In genomic region chr6:154887051-154887450, GRCh38 we compare ENCODE assay signal across 24 cellular contexts.
"Had no signal": no experiment of that assay in that cellular context is flagged by ENCODE, and none has a peak within 500 bp of the region (broad histone marks: within the 10 kb centered on the region; RNA-seq: fewer than 3 reads in every experiment).

No MANE protein-coding gene starts in this region.

- H3K9me3 Mint-ChIP-seq: activated naive CD4-positive, alpha-beta T cell treated with anti-CD3 and anti-CD28 coated beads, Interleukin-2, amount 50 U/mL, for 72 hours; memory B cell had no signal

- ATAC-seq: activated naive CD4-positive, alpha-beta T cell treated with anti-CD3 and anti-CD28 coated beads, Interleukin-2, amount 50 U/mL, for 72 hours; gastroesophageal sphincter; left cardiac atrium; sciatic nerve; stimulated activated naive B cell treated with anti-CD40 and anti-IgM and Interleukin-4, amounts not matched to agents 10 μg/mL and 1 μg/mL and 100 μg/mL, for 72 hours; WTC11 had no signal

- H3K27ac Mint-ChIP-seq: activated naive CD4-positive, alpha-beta T cell treated with anti-CD3 and anti-CD28 coated beads, Interleukin-2, amount 50 U/mL, for 72 hours; memory B cell; nephron progenitor cell; stimulated activated naive B cell treated with anti-CD40 and anti-IgM and Interleukin-4, amounts not matched to agents 10 μg/mL and 1 μg/mL and 100 μg/mL, for 72 hours; WTC11 had no signal

- H3K27me3 ChIP-seq: ascending aorta, cardiac muscle cell, gastroesophageal sphincter, transverse colon, uterus had no signal

- FAIRE-seq: endometrium, islet of Langerhans had no signal

- H2AFZ ChIP-seq: parathyroid adenoma had no signal

- H3K4me1 ChIP-seq: uterus had no signal

- H3K36me3 ChIP-seq: ascending aorta, cardiac muscle cell, transverse colon, uterus had no signal

- DNase-seq: activated gamma-delta T cell treated with Interleukin-2 at 50 U/mL for 16 hours; activated T-cell treated with anti-CD3 and anti-CD28 coated beads, Interleukin-2, amount 50 U/mL, for 1 hour; head of caudate nucleus; hypothalamus; left cardiac atrium; nephron progenitor cell; stimulated activated CD4-positive, alpha-beta T cell treated with anti-CD3 and anti-CD28 coated beads, Interleukin-15, amount 100 ng/mL, for 24 hours; stimulated activated CD8-positive, alpha-beta memory T cell treated with anti-CD3 and anti-CD28 coated beads, Interleukin-4, amount 100 ng/mL, for 48 hours; stimulated activated naive B cell treated with anti-CD40 and anti-IgM and Interleukin-4, amounts not matched to agents 10 μg/mL and 1 μg/mL and 100 μg/mL, for 72 hours; T-helper 1 cell; T-helper 9 cell; transverse colon; uterus had no signal

- H3K9ac ChIP-seq: parathyroid adenoma had no signal

- H3K27me3 Mint-ChIP-seq: memory B cell; stimulated activated naive B cell treated with anti-CD40 and anti-IgM and Interleukin-4, amounts not matched to agents 10 μg/mL and 1 μg/mL and 100 μg/mL, for 72 hours had no signal

- H3K4me2 ChIP-seq: smooth muscle cell had no signal

- H3K27ac ChIP-seq: ascending aorta, cardiac muscle cell, gastroesophageal sphincter, parathyroid adenoma, transverse colon, uterus had no signal

- H3K4me3 ChIP-seq: ascending aorta, cardiac muscle cell, gastroesophageal sphincter, smooth muscle cell, transverse colon, uterus had no signal

- H3K4me3 Mint-ChIP-seq: memory B cell; nephron progenitor cell; stimulated activated naive B cell treated with anti-CD40 and anti-IgM and Interleukin-4, amounts not matched to agents 10 μg/mL and 1 μg/mL and 100 μg/mL, for 72 hours; WTC11 had no signal

- H3K9me3 ChIP-seq: ascending aorta, gastroesophageal sphincter, transverse colon, uterus had no signal
